8 cellular contexts compared by ENCODE assay signal in genomic region chr12:123364532-123365140, GRCh38. TPM values are rescaled to one million over a fixed set of nuclear protein-coding genes. Genes with fewer than 3 reads are reported as not detected.
DNase-seq lines count a peak whose midpoint lies in the region; ATAC-seq and TF ChIP-seq lines count a peak whose summit lies in the region.

TSS of gene SBNO1 (minus strand) at chr12:123364847. CDS start at chr12:123350441, 14,406 bp downstream.

- H3K4me1 Mint-ChIP-seq in GM23338 = peaks cover 11% of the 10 kb centered on the region
- H3K4me1 Mint-ChIP-seq in activated naive CD4-positive, alpha-beta T cell treated with anti-CD3 and anti-CD28 coated beads for 36 hours (ENCODE audit: low read depth) = peaks cover 28% of the 10 kb centered on the region

- intact Hi-C loops in activated naive CD4-positive, alpha-beta T cell treated with anti-CD3 and anti-CD28 coated beads for 36 hours (cut with micrococcal nuclease) = loop anchor here (1.0 to 10.0 kb wide), 20 partner anchors 19 to 1553 kb away; partner anchors contain the start of genes CCDC92, CDK2AP1, DDX55 and EIF2B1

- ATAC-seq in GM23338 = peak; percentile 44

- 0% methylated on average over 4 of the region's 58 CpGs for WGBS in suprapubic skin

- H3K27ac ChIP-seq in GM23338 (ENCODE audit: low read depth) (peak within 1 kb of the TSS; percentile 92), MM.1S (ENCODE audit: low read length) (peak within 1 kb of the TSS; percentile 95), suprapubic skin (peak within 1 kb of the TSS; percentile 94)

- H2AFZ ChIP-seq in GM23338 = peak within 1 kb of the TSS; percentile 49; the same call in 1 of the 2 replicates
- peak within 1 kb of the TSS; percentile 45 for H2AFZ ChIP-seq in MM.1S (ENCODE audit: low read length)

- DNase-seq in DMS53 treated with DMSO at 0.1 percent for 48 hours (lab: John Stamatoyannopoulos, UW; ENCODE audit: unreplicated experiment) (peak; percentile 90), GM23338 (ENCODE audit: low spot score) (peak; percentile 89), MM.1S (peak; percentile 74), SHP77 treated with DMSO at 0.1 percent for 48 hours (lab: John Stamatoyannopoulos, UW) (peak; percentile 81), germinal center (ENCODE audit: low spot score) (peak; percentile 95), occipital lobe (lab: John Stamatoyannopoulos, UW) (peak; percentile 90), suprapubic skin (ENCODE audit: low spot score in 2 of 2) (peak; percentile 95 to 96)
- peak; percentile 93 for DNase-seq in activated naive CD4-positive, alpha-beta T cell treated with anti-CD3 and anti-CD28 coated beads for 36 hours

- TF ChIP-seq CTCF in GM23338 (conservative IDR thresholded peaks at IDR 0.05; ENCODE audit: low read depth in 2 of 2) (no peak), MM.1S (IDR thresholded peaks at IDR 0.05; ENCODE audit: low read length) (no peak), suprapubic skin (IDR thresholded peaks at IDR 0.05) (no peak)

- H3K27me3 Mint-ChIP-seq in GM23338 (ENCODE audit: insufficient read depth, low read depth, poor library complexity) = peaks cover 12% of the 10 kb centered on the region
- no peaks in the 10 kb centered on the region for H3K27me3 Mint-ChIP-seq in activated naive CD4-positive, alpha-beta T cell treated with anti-CD3 and anti-CD28 coated beads for 36 hours (ENCODE audit: low read depth)

- TF ChIP-seq POLR2A in suprapubic skin (IDR thresholded peaks at IDR 0.05) = peak in 1 of 2 donors; percentile 77

- H3F3A ChIP-seq in GM23338 (replicated peaks; ENCODE audit: low read depth) = 0 out of 2 replicates have a peak, but pooled peaks cover 2% of the 10 kb centered on the region
- H3F3A ChIP-seq in MM.1S (ENCODE audit: insufficient read depth, low read length) = peaks cover 8% of the 10 kb centered on the region

- H3K4me3 ChIP-seq in GM23338 (peak within 1 kb of the TSS; percentile 97), MM.1S (ENCODE audit: low read length) (peak within 1 kb of the TSS; percentile 76), suprapubic skin (peak within 1 kb of the TSS; percentile 93)

- H3K27me3 ChIP-seq in GM23338 (ENCODE audit: insufficient read depth) (no peaks in the 10 kb centered on the region), MM.1S (replicated peaks; ENCODE audit: insufficient read depth, low read length) (no peaks in the 10 kb centered on the region), suprapubic skin (no peaks in the 10 kb centered on the region)

- peak within 1 kb of the TSS; percentile 88 for H3K4me2 ChIP-seq in GM23338
- peak within 1 kb of the TSS; percentile 83 for H3K4me2 ChIP-seq in MM.1S (ENCODE audit: low read depth, low read length)

- H3K9me3 ChIP-seq in MM.1S (replicated peaks; ENCODE audit: insufficient read depth, low read length) (no peaks in the 10 kb centered on the region), suprapubic skin (no peaks in the 10 kb centered on the region)

- H3K36me3 ChIP-seq in GM23338 (ENCODE audit: insufficient read depth) (no peaks in the 10 kb centered on the region), MM.1S (replicated peaks; ENCODE audit: insufficient read depth, low read length) (no peaks in the 10 kb centered on the region), suprapubic skin (no peaks in the 10 kb centered on the region)

- H3K79me2 ChIP-seq in GM23338 (replicated peaks; ENCODE audit: insufficient read depth) (peaks cover 49% of the 10 kb centered on the region), MM.1S (ENCODE audit: low read length) (peaks cover 48% of the 10 kb centered on the region)

- no peaks in the 10 kb centered on the region for H3K9me3 Mint-ChIP-seq in GM23338
- no peaks in the 10 kb centered on the region for H3K9me3 Mint-ChIP-seq in activated naive CD4-positive, alpha-beta T cell treated with anti-CD3 and anti-CD28 coated beads for 36 hours

- TF ChIP-seq EP300 in suprapubic skin (IDR thresholded peaks at IDR 0.05) = no peak

- H3K9ac ChIP-seq in MM.1S (ENCODE audit: low read length) = peak within 1 kb of the TSS; percentile 80

- peak within 1 kb of the TSS; percentile 94 for H3K27ac Mint-ChIP-seq in GM23338
- H3K27ac Mint-ChIP-seq in activated naive CD4-positive, alpha-beta T cell treated with anti-CD3 and anti-CD28 coated beads for 36 hours = peak within 1 kb of the TSS; percentile 99

- H3K36me3 Mint-ChIP-seq in GM23338 (ENCODE audit: low read depth) = no peaks in the 10 kb centered on the region; the same call in 1 of the 3 replicates
- H3K36me3 Mint-ChIP-seq in activated naive CD4-positive, alpha-beta T cell treated with anti-CD3 and anti-CD28 coated beads for 36 hours (ENCODE audit: low read depth) = peaks cover 1% of the 10 kb centered on the region

- peak within 1 kb of the TSS; percentile 88 for H3K4me3 Mint-ChIP-seq in GM23338
- peak within 1 kb of the TSS; percentile 85 for H3K4me3 Mint-ChIP-seq in activated naive CD4-positive, alpha-beta T cell treated with anti-CD3 and anti-CD28 coated beads for 36 hours

- CTCF ChIA-PET in activated naive CD4-positive, alpha-beta T cell treated with anti-CD3 and anti-CD28 coated beads for 36 hours (lab: Charles Lee) = interaction anchor here (0.6 to 1.5 kb wide), 8 partner anchors 8 to 321 kb away, joined by 3 to 6 read pairs (median 4); no protein-coding TSS in a partner anchor

- H4K20me1 ChIP-seq in GM23338 (replicated peaks; ENCODE audit: insufficient read depth) = peaks cover 33% of the 10 kb centered on the region
- no peaks in the 10 kb centered on the region for H4K20me1 ChIP-seq in MM.1S (ENCODE audit: insufficient read depth, low read length)

- H3K9me2 ChIP-seq in GM23338 (ENCODE audit: insufficient read depth) (no peaks in the 10 kb centered on the region), MM.1S (replicated peaks; ENCODE audit: insufficient read depth, low read length) (no peaks in the 10 kb centered on the region)

- H3K4me1 ChIP-seq in GM23338 (ENCODE audit: insufficient read depth) (0 out of 2 replicates have a peak, but pooled peaks cover 3% of the 10 kb centered on the region), MM.1S (ENCODE audit: low read length) (no peaks in the 10 kb centered on the region), suprapubic skin (peaks cover 35% of the 10 kb centered on the region)

TF ChIP-seq in GM23338, 12 proteins besides CTCF, POLR2A, EP300 and RAD21 (continues in another document):
- TF ChIP-seq ZNF462 (CRISPR knock-in tag; IDR thresholded peaks at IDR 0.05) = no peak

RNA-seq across cellular contexts. Expression of gene SBNO1, which starts in this region (rescaled TPM):
- total RNA-seq in GM23338 (2014; rRNA removed; shearing (Covaris generic)) = 49.1 and 49.5 TPM in 2 replicates
- polyA plus RNA-seq in GM23338 (2016; fragmentation: Nextera tagmentation; extraction: Ambion mirVana) = 25.3 and 34.9 TPM in 2 replicates
- total RNA-seq in activated naive CD4-positive, alpha-beta T cell treated with anti-CD3 and anti-CD28 coated beads for 36 hours = 10 to 100 TPM; 40.4 to 43.0 TPM
- total RNA-seq in occipital lobe (48.4 TPM), suprapubic skin (10 to 100 TPM; 18.2 to 26.6 (median 25.8) TPM)

Comparison
In these comparisons a context has a peak if more than half of its experiments do, and no peak if none do; other contexts are left out.
1. Peak in every context shown above with its lines: DNase-seq, ATAC-seq, H3K4me3 ChIP-seq and H3K27ac ChIP-seq.